Comparison of ENCODE assay signal across 23 cellular contexts in genomic region chrX:132146456-132146855, GRCh38. TPM values are rescaled to one million over a fixed set of nuclear protein-coding genes. Genes with fewer than 3 reads are reported as not detected.
DNase-seq lines count a peak whose midpoint lies in the region; ATAC-seq, FAIRE-seq and TF ChIP-seq lines count a peak whose summit lies in the region.
"Had no signal": no experiment of that assay in that cellular context is flagged by ENCODE, and none has a peak within 500 bp of the region (broad histone marks: within the 10 kb centered on the region; RNA-seq: fewer than 3 reads in every experiment).

No MANE protein-coding gene starts in this region.

- no peak for TF ChIP-seq EP300 in K562 (IDR thresholded peaks at IDR 0.05; ENCODE audit: low read length)

- no peaks in the 10 kb centered on the region for H3K4me1 ChIP-seq in K562 (replicated peaks in 1 of 2; ENCODE audit: control insufficient read depth in 2 of 2, insufficient read depth in 2 of 2, low read length in 2 of 2)
- H3K4me1 ChIP-seq: BLaER1 treated with 17β-estradiol and CSF1 and Interleukin-3, amounts not matched to agents 10 nM and 100 nM; HAP-1 had no signal

- H3K79me2 ChIP-seq in K562 (ENCODE audit: control insufficient read depth, insufficient read depth, low read length), result no peaks in the 10 kb centered on the region

- no peak for TF ChIP-seq POLR2A in K562 (conservative IDR thresholded peaks at IDR 0.05)

- H3K27ac Mint-ChIP-seq in activated CD8-positive, alpha-beta T cell treated with anti-CD3 and anti-CD28 coated beads for 36 hours, result no peak overlapping the region
- no peak overlapping the region for H3K27ac Mint-ChIP-seq in activated CD8-positive, alpha-beta T cell treated with anti-CD3 and anti-CD28 coated beads, Interleukin-2, amount 10 ng/mL, durations not matched to agents 7 days and 5 days
- peak overlapping the region; percentile 50 for H3K27ac Mint-ChIP-seq in type B pancreatic cell
- H3K27ac Mint-ChIP-seq: CD4-positive, alpha-beta memory T cell had no signal

- H3K9me3 ChIP-seq in K562 (replicated peaks; ENCODE audit: control insufficient read depth, insufficient read depth, low read depth, low read length), result no peaks in the 10 kb centered on the region
- H3K9me3 ChIP-seq: BLaER1 treated with 17β-estradiol and CSF1 and Interleukin-3, amounts not matched to agents 10 nM and 100 nM; HAP-1; SK-N-SH had no signal

- no peak for FAIRE-seq in K562 (lab: Jason Lieb, UNC)
- FAIRE-seq: G401.6 had no signal

- POLR2A ChIA-PET in activated CD8-positive, alpha-beta T cell treated with anti-CD3 and anti-CD28 coated beads for 36 hours (lab: Charles Lee), result no interaction called here
- POLR2A ChIA-PET in activated CD8-positive, alpha-beta T cell treated with anti-CD3 and anti-CD28 coated beads, Interleukin-2, amount 10 ng/mL, durations not matched to agents 7 days and 5 days (lab: Charles Lee), result no interaction called here
- POLR2A ChIA-PET in K562 (lab: Yijun Ruan, JAX), result no interaction called here
- POLR2A ChIA-PET in GM10248 (lab: Yijun Ruan, JAX), result no interaction called here

- H3K9me3 Mint-ChIP-seq in activated CD8-positive, alpha-beta T cell treated with anti-CD3 and anti-CD28 coated beads for 36 hours, result no peaks in the 10 kb centered on the region
- no peaks in the 10 kb centered on the region for H3K9me3 Mint-ChIP-seq in activated CD8-positive, alpha-beta T cell treated with anti-CD3 and anti-CD28 coated beads, Interleukin-2, amount 10 ng/mL, durations not matched to agents 7 days and 5 days (ENCODE audit: insufficient read depth)
- no peaks in the 10 kb centered on the region for H3K9me3 Mint-ChIP-seq in type B pancreatic cell
- H3K9me3 Mint-ChIP-seq: CD4-positive, alpha-beta memory T cell had no signal

- no TSS peak for BruUV-seq in K562 (replicated peaks; lab: Mats Ljungman, UMichigan)

- in situ Hi-C loops in K562 (cut with MboI), result no loop called here

- no peaks in the 10 kb centered on the region for H4K20me1 ChIP-seq in K562 (replicated peaks; ENCODE audit: control insufficient read depth, insufficient read depth, low read length)
- H4K20me1 ChIP-seq: BLaER1 treated with 17β-estradiol and CSF1 and Interleukin-3, amounts not matched to agents 10 nM and 100 nM had no signal

- ATAC-seq in activated CD8-positive, alpha-beta T cell treated with anti-CD3 and anti-CD28 coated beads for 36 hours, result no peak
- no peak for ATAC-seq in activated CD8-positive, alpha-beta T cell treated with anti-CD3 and anti-CD28 coated beads, Interleukin-2, amount 10 ng/mL, durations not matched to agents 7 days and 5 days
- ATAC-seq in K562, result no peak
- no peak for ATAC-seq in HG02840 (IDR thresholded peaks at IDR 0.05; ENCODE audit: low FRiP score, unreplicated experiment)
- ATAC-seq in HG02571 (IDR thresholded peaks at IDR 0.05; ENCODE audit: unreplicated experiment), result no peak

- no peaks in the 10 kb centered on the region for H3K4me1 Mint-ChIP-seq in activated CD8-positive, alpha-beta T cell treated with anti-CD3 and anti-CD28 coated beads for 36 hours (ENCODE audit: low read depth)
- H3K4me1 Mint-ChIP-seq in activated CD8-positive, alpha-beta T cell treated with anti-CD3 and anti-CD28 coated beads, Interleukin-2, amount 10 ng/mL, durations not matched to agents 7 days and 5 days (ENCODE audit: low read depth), result no peaks in the 10 kb centered on the region
- H3K4me1 Mint-ChIP-seq in type B pancreatic cell (ENCODE audit: unreplicated experiment), result no peaks in the 10 kb centered on the region
- H3K4me1 Mint-ChIP-seq: CD4-positive, alpha-beta memory T cell had no signal

- CTCF ChIA-PET in activated CD8-positive, alpha-beta T cell treated with anti-CD3 and anti-CD28 coated beads for 36 hours (lab: Charles Lee), result no interaction called here
- CTCF ChIA-PET in activated CD8-positive, alpha-beta T cell treated with anti-CD3 and anti-CD28 coated beads, Interleukin-2, amount 10 ng/mL, durations not matched to agents 7 days and 5 days (lab: Charles Lee), result no interaction called here
- CTCF ChIA-PET in K562 (lab: Yijun Ruan, JAX; ENCODE audit: low intra/inter-chr PET ratio) (no interaction called here), GM10248 (lab: Yijun Ruan, JAX) (no interaction called here)

- no peaks in the 10 kb centered on the region for H3K36me3 Mint-ChIP-seq in activated CD8-positive, alpha-beta T cell treated with anti-CD3 and anti-CD28 coated beads for 36 hours (ENCODE audit: low read depth)
- H3K36me3 Mint-ChIP-seq in activated CD8-positive, alpha-beta T cell treated with anti-CD3 and anti-CD28 coated beads, Interleukin-2, amount 10 ng/mL, durations not matched to agents 7 days and 5 days (ENCODE audit: low read depth), result no peaks in the 10 kb centered on the region
- H3K36me3 Mint-ChIP-seq in type B pancreatic cell, result no peaks in the 10 kb centered on the region
- H3K36me3 Mint-ChIP-seq: CD4-positive, alpha-beta memory T cell had no signal

- no peak overlapping the region for H3K4me2 ChIP-seq in K562 (ENCODE audit: insufficient read depth, low read length)
- H3K4me2 ChIP-seq: BLaER1 treated with 17β-estradiol and CSF1 and Interleukin-3, amounts not matched to agents 10 nM and 100 nM; SK-N-SH had no signal

- no peaks in the 10 kb centered on the region for H3K27me3 ChIP-seq in K562 (ENCODE audit: control insufficient read depth in 2 of 2, insufficient read depth in 2 of 2, low read length in 2 of 2)

- 0% methylated on average over 1 of the region's 1 CpG for WGBS in K562 (ENCODE audit: insufficient coverage, low coverage, missing lambda C conversion rate)

- no peak overlapping the region for H3K4me3 Mint-ChIP-seq in activated CD8-positive, alpha-beta T cell treated with anti-CD3 and anti-CD28 coated beads for 36 hours
- no peak overlapping the region for H3K4me3 Mint-ChIP-seq in activated CD8-positive, alpha-beta T cell treated with anti-CD3 and anti-CD28 coated beads, Interleukin-2, amount 10 ng/mL, durations not matched to agents 7 days and 5 days
- no peak overlapping the region for H3K4me3 Mint-ChIP-seq in type B pancreatic cell
- H3K4me3 Mint-ChIP-seq: CD4-positive, alpha-beta memory T cell had no signal

- no peak overlapping the region for H3K4me3 ChIP-seq in K562
- H3K4me3 ChIP-seq: BLaER1 treated with 17β-estradiol and CSF1 and Interleukin-3, amounts not matched to agents 10 nM and 100 nM; HAP-1 had no signal

- H3K27me3 Mint-ChIP-seq in activated CD8-positive, alpha-beta T cell treated with anti-CD3 and anti-CD28 coated beads for 36 hours, result peaks cover 3% of the 10 kb centered on the region
- peaks cover 6% of the 10 kb centered on the region for H3K27me3 Mint-ChIP-seq in activated CD8-positive, alpha-beta T cell treated with anti-CD3 and anti-CD28 coated beads, Interleukin-2, amount 10 ng/mL, durations not matched to agents 7 days and 5 days (ENCODE audit: low read depth)
- H3K27me3 Mint-ChIP-seq in type B pancreatic cell, result no peaks in the 10 kb centered on the region
- H3K27me3 Mint-ChIP-seq: CD4-positive, alpha-beta memory T cell had no signal

- no peak overlapping the region for H3K9ac ChIP-seq in K562 (ENCODE audit: insufficient read depth in 1 of 2, low read depth in 2 of 2, low read length in 2 of 2)
- H3K9ac ChIP-seq: BLaER1 treated with 17β-estradiol and CSF1 and Interleukin-3, amounts not matched to agents 10 nM and 100 nM; SK-N-SH had no signal

- no peak for TF ChIP-seq RAD21 in K562 (CRISPR knock-in tag; conservative IDR thresholded peaks at IDR 0.05 in 1 of 2, IDR thresholded peaks at IDR 0.05 in 1 of 2)

- intact Hi-C loops in activated CD8-positive, alpha-beta T cell treated with anti-CD3 and anti-CD28 coated beads for 36 hours (cut with micrococcal nuclease), result no loop called here
- intact Hi-C loops in K562 (cut with micrococcal nuclease), result no loop called here

- H3K9me1 ChIP-seq in K562 (ENCODE audit: control insufficient read depth, insufficient read depth, low read length), result no peaks in the 10 kb centered on the region

- TF ChIP-seq CTCF in activated CD8-positive, alpha-beta T cell treated with anti-CD3 and anti-CD28 coated beads for 36 hours (IDR thresholded peaks at IDR 0.05), result no peak
- TF ChIP-seq CTCF in K562 (IDR thresholded peaks at IDR 0.05 in 2 of 3, conservative IDR thresholded peaks at IDR 0.05 in 1 of 3; ENCODE audit: insufficient read depth in 2 of 3, low read depth in 1 of 3, low read length in 3 of 3) (no peak), type B pancreatic cell (conservative IDR thresholded peaks at IDR 0.05) (no peak), GM10248 (IDR thresholded peaks at IDR 0.05; ENCODE audit: control extremely low read depth, extremely low read depth, low read depth, missing control alignments) (no peak)

- no peak overlapping the region for H2AFZ ChIP-seq in K562 (ENCODE audit: low read depth, low read length)

- DNase-seq in activated CD8-positive, alpha-beta T cell treated with anti-CD3 and anti-CD28 coated beads for 36 hours, result peak; percentile 1
- DNase-seq in activated CD8-positive, alpha-beta T cell treated with anti-CD3 and anti-CD28 coated beads, Interleukin-2, amount 10 ng/mL, durations not matched to agents 7 days and 5 days, result no peak
- DNase-seq in K562 (ENCODE audit: extremely low read depth in 1 of 4, low spot score in 3 of 4), result no peak
- peak; percentile 10 for DNase-seq in iPS-NIHi11 (ENCODE audit: low spot score)
- DNase-seq in type B pancreatic cell (ENCODE audit: extremely low spot score, unreplicated experiment), result no peak
- no peak for DNase-seq in GM10248 (ENCODE audit: extremely low spot score)
- DNase-seq: ACHN; CD4-positive, alpha-beta memory T cell; KBM-7; NCI-H1092; NCI-H1436; NCI-H187 treated with DMSO at 0.1 percent for 48 hours; NCI-H2107; NCI-H446 treated with DMSO at 0.1 percent for 48 hours; NCI-H69; SIG-M5; SK-N-SH had no signal

- no peaks in the 10 kb centered on the region for H3K36me3 ChIP-seq in K562 (ENCODE audit: control insufficient read depth, insufficient read depth, low read length)
- H3K36me3 ChIP-seq: BLaER1 treated with 17β-estradiol and CSF1 and Interleukin-3, amounts not matched to agents 10 nM and 100 nM; HAP-1 had no signal

- no peak overlapping the region for H3K27ac ChIP-seq in K562 (ENCODE audit: extremely low read depth, low read depth, low read length)
- H3K27ac ChIP-seq: 22Rv1; BLaER1 treated with 17β-estradiol and CSF1 and Interleukin-3, amounts not matched to agents 10 nM and 100 nM had no signal

RNA-seq across cellular contexts. Expression of gene FRMD7, which starts 18.6 kb away (rescaled TPM):
- total RNA-seq in activated CD8-positive, alpha-beta T cell treated with anti-CD3 and anti-CD28 coated beads for 36 hours, result not detected
- total RNA-seq in activated CD8-positive, alpha-beta T cell treated with anti-CD3 and anti-CD28 coated beads, Interleukin-2, amount 10 ng/mL, durations not matched to agents 7 days and 5 days, result not detected
- not detected in 2 replicates for total RNA-seq in K562 (2011; cell fraction: chromatin; rRNA removed; ENCODE audit: low replicate concordance)
- not detected in 2 replicates for total RNA-seq in K562 (2011; cell fraction: nucleolus; rRNA removed)
- not detected in 2 replicates for total RNA-seq in K562 (2011; cell fraction: nucleoplasm; rRNA removed)
- total RNA-seq in K562 (2014; rRNA removed) (not detected in 2 replicates), K562 (2014; rRNA removed; fragmentation: Illumina TruSeq; extraction: Trizol) (not detected in 2 replicates), K562 (2015; rRNA removed; fragmentation: Illumina TruSeq; extraction: Trizol) (not detected in 2 replicates), K562 (2021) (not detected in 2 replicates), type B pancreatic cell (ENCODE audit: low replicate concordance) (0.14 TPM in 1 of 2 replicates, not detected in the other)
- polyA plus RNA-seq in K562 (2011; rRNA removed) (not detected in 2 replicates), K562 (2014; fragmentation: Illumina TruSeq; extraction: Trizol) (not detected in 2 replicates), K562 (2014; fragmentation: Nextera tagmentation; extraction: Ambion mirVana) (under 1 TPM in 1 of 2 experiments, not detected in 1; 0.06 TPM), K562 (2014; rRNA removed) (0.09 TPM in 1 of 2 replicates, not detected in the other)
- polyA plus RNA-seq in K562 (2011; cell fraction: cytosol; rRNA removed), result not detected in 2 replicates
- not detected in 2 replicates for polyA plus RNA-seq in K562 (2011; cell fraction: nucleus; rRNA removed)
- polyA plus RNA-seq in K562 (2012), result not detected in 2 replicates
- not detected in 2 replicates for polyA minus RNA-seq in K562 (2011; rRNA and poly(A)+ RNA removed)
- polyA minus RNA-seq in K562 (2011; cell fraction: cytosol; rRNA and poly(A)+ RNA removed), result not detected in 2 replicates
- not detected in 2 replicates for polyA minus RNA-seq in K562 (2011; cell fraction: nucleus; rRNA and poly(A)+ RNA removed)
- total RNA-seq: CD4-positive, alpha-beta memory T cell had no signal
- polyA plus RNA-seq: CD4-positive, alpha-beta memory T cell; SK-N-SH had no signal

Comparison
In these comparisons a context has a peak if more than half of its experiments do, and no peak if none do; other contexts are left out.
1. DNase-seq: peak in activated CD8-positive, alpha-beta T cell treated with anti-CD3 and anti-CD28 coated beads for 36 hours (single experiment) and iPS-NIHi11 (single experiment); none in activated CD8-positive, alpha-beta T cell treated with anti-CD3 and anti-CD28 coated beads, Interleukin-2, amount 10 ng/mL, durations not matched to agents 7 days and 5 days (single experiment), K562 (0 of 4), type B pancreatic cell (single experiment) and GM10248 (single experiment).